In the genomic region with DNA sequence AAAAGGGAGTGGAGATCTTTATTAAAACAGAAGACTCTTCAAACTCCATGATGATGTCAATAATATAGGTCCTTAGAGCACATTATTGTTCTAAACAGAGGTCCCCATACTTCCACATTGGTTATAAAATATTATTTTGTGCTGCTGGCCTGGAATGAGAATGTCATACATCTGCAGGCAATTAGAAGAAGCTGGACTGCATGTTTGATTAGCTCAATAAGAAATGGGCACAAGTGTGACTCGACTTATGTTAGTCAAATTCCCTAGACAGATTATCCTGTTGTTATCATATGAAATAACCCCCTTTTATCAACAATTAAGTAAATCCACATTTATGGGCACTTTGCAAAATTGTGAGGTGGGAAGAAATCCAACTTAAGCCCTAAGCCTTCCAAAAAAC, we compare ENCODE assay signal across 33 cellular contexts. TPM values are rescaled to one million over a fixed set of nuclear protein-coding genes. Genes with fewer than 3 reads are reported as not detected.
"Had no signal": no experiment of that assay in that cellular context is flagged by ENCODE, and none has a peak within 500 bp of the region (broad histone marks: within the 10 kb centered on the region; RNA-seq: fewer than 3 reads in every experiment).

No MANE protein-coding gene starts in this region.

- H3K9ac ChIP-seq: KMS-11 had no signal

- ATAC-seq: activated CD8-positive, alpha-beta T cell treated with anti-CD3 and anti-CD28 coated beads for 36 hours; activated naive CD4-positive, alpha-beta T cell treated with anti-CD3 and anti-CD28 coated beads, Interleukin-2, amount 50 U/mL, for 72 hours; activated T-cell treated with anti-CD3 and anti-CD28 coated beads, Interleukin-2, amount 50 U/mL, for 4 hours had no signal

- H3K4me2 ChIP-seq: KMS-11 had no signal

- H3K4me3 ChIP-seq: Peyer's patch, SJSA1 had no signal

- DNase-seq: activated CD4-positive, alpha-beta T cell treated with anti-CD3 and anti-CD28 coated beads, Interleukin-2, amount 10 ng/mL, durations not matched to agents 24 days and 14 days; activated CD4-positive, alpha-beta T cell treated with anti-CD3 and anti-CD28 coated beads, Interleukin-2, amount 50 U/mL, for 4 hours; activated CD8-positive, alpha-beta T cell treated with anti-CD3 and anti-CD28 coated beads for 36 hours; activated gamma-delta T cell treated with Interleukin-2 at 50 U/mL for 16 hours; activated naive CD4-positive, alpha-beta T cell treated with anti-CD3 and anti-CD28 coated beads for 36 hours; activated T-cell treated with anti-CD3 and anti-CD28 coated beads for 4 hours; activated T-cell treated with anti-CD3 and anti-CD28 coated beads, Interleukin-2, amount 50 U/mL, for 4 hours; anterior cingulate cortex; brain microvascular endothelial cell; central memory CD4-positive, alpha-beta T cell; MM.1S; MV-4-11; NCI-H1092; NCI-H1436 treated with DMSO at 0.1 percent for 48 hours; NCI-H1694 treated with DMSO at 0.1 percent for 48 hours; NCI-H2029; NCI-H2171; NCI-H510A; NCI-H526; NCI-H748 treated with DMSO at 0.1 percent for 48 hours; NK-92 treated with Interleukin-12 subunit alpha and Interleukin-12 subunit beta, amount 100 ng/mL, for 24 hours; Peyer's patch; RPMI8226; SHP77 treated with DMSO at 0.1 percent for 48 hours; SW 1271; T-helper 1 cell; T1000 had no signal

- H3K27ac ChIP-seq: brain microvascular endothelial cell, KMS-11, Peyer's patch, SJSA1 had no signal

- H3K9me3 ChIP-seq: Peyer's patch, SJSA1 had no signal

- H3K4me1 ChIP-seq: Peyer's patch had no signal

- H3K27me3 ChIP-seq: brain microvascular endothelial cell, Peyer's patch, SJSA1 had no signal

- H3K36me3 ChIP-seq: Peyer's patch had no signal

RNA-seq across cellular contexts. Expression of gene EFEMP1, which starts 8.8 kb away (rescaled TPM):
- total RNA-seq: activated CD4-positive, alpha-beta T cell treated with anti-CD3 and anti-CD28 coated beads, Interleukin-2, amount 10 ng/mL, durations not matched to agents 24 days and 14 days; activated CD8-positive, alpha-beta memory T cell treated with anti-CD3 and anti-CD28 coated beads for 36 hours; activated CD8-positive, alpha-beta T cell treated with anti-CD3 and anti-CD28 coated beads for 36 hours; activated naive CD4-positive, alpha-beta T cell treated with anti-CD3 and anti-CD28 coated beads for 36 hours; activated naive CD4-positive, alpha-beta T cell treated with anti-CD3 and anti-CD28 coated beads, Interleukin-2, amount 50 U/mL, for 72 hours; activated T-helper 1 cell treated with anti-CD3 and anti-CD28 coated beads, Interleukin-12 subunit alpha, Interleukin-12 subunit beta, Interleukin-2, Interleukin-4 antibody, amounts not matched to agents 30 ng/mL and 10 ng/mL and 1 ng/mL, durations not matched to agents 14 hours and 24 hours and 36 hours; T-helper 2 cell treated with Interferon-gamma antibody and Interleukin-4, amounts not matched to agents 100 ng/mL and 5 ng/mL, for 36 hours had no signal
